ENCODE assay signal across 5 cellular contexts in the genomic region with DNA sequence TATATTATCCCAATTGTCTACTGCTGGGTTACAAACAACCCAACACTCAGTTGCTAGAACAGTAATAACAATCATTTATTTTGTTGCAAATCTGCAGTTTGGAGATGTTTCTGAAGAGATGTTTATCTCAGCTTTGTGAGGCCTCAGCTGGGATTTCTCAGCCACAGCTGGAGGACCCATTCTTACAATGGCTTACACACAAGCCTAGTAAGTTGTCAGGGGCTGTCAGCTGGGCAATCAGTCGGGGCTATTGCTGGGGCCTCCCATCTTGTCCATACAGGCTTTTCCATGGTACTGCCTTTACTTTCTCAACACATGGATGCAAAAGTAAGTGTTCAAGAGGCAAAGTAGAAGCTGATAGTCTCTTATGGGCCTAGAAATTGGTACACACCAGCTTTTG.
"Had no signal": no experiment of that assay in that cellular context is flagged by ENCODE, and none has a peak within 500 bp of the region (broad histone marks: within the 10 kb centered on the region; RNA-seq: fewer than 3 reads in every experiment).

No MANE protein-coding gene starts in this region.

- H2AFZ ChIP-seq: GM23248 had no signal

- DNase-seq: GM23248, H9, HCEC 1CT, IMR-90 had no signal

- H3K9me3 Mint-ChIP-seq: H9 had no signal

- H3K9ac ChIP-seq: GM23248 had no signal

- H3K4me3 Mint-ChIP-seq: H9 had no signal

- H3K4me3 ChIP-seq: GM23248, K562 had no signal

- H3K27ac ChIP-seq: GM23248 had no signal

- ATAC-seq: K562 had no signal
